8 cellular contexts compared by ENCODE assay signal in genomic region chr3:172550347-172550943, GRCh38. TPM values are rescaled to one million over a fixed set of nuclear protein-coding genes. Genes with fewer than 3 reads are reported as not detected.
DNase-seq lines count a peak whose midpoint lies in the region; TF ChIP-seq lines count a peak whose summit lies in the region.

No MANE protein-coding gene starts in this region.

- no peaks in the 10 kb centered on the region for H3K36me3 ChIP-seq in SJCRH30
- H3K36me3 ChIP-seq in adipocyte (ENCODE audit: control insufficient read depth, insufficient read depth, low read length, severe bottlenecking) = no peaks in the 10 kb centered on the region
- H3K36me3 ChIP-seq in WERI-Rb-1 = no peaks in the 10 kb centered on the region
- no peaks in the 10 kb centered on the region for H3K36me3 ChIP-seq in CD8-positive, alpha-beta memory T cell (ENCODE audit: insufficient read depth, low read length)

- H3K36me3 Mint-ChIP-seq in CD8-positive, alpha-beta memory T cell = no peaks in the 10 kb centered on the region

- no peak overlapping the region for H3K4me3 Mint-ChIP-seq in CD8-positive, alpha-beta memory T cell

- H3K9me3 ChIP-seq in SJCRH30 (replicated peaks) (no peaks in the 10 kb centered on the region), adipocyte (ENCODE audit: control insufficient read depth, low read length) (no peaks in the 10 kb centered on the region), WERI-Rb-1 (ENCODE audit: severe bottlenecking) (no peaks in the 10 kb centered on the region)
- no peaks in the 10 kb centered on the region for H3K9me3 ChIP-seq in CD8-positive, alpha-beta memory T cell (ENCODE audit: low read length)

- CTCF ChIA-PET in CD8-positive, alpha-beta memory T cell (lab: Charles Lee) = interaction anchor here (2.6 kb wide), 1 partner anchor 10 kb away, joined by 7 read pairs; no protein-coding TSS in a partner anchor

- TF ChIP-seq CTCF in HFF-Myc (IDR thresholded peaks at IDR 0.05; ENCODE audit: low read depth, low read length, missing control alignments) (no peak), WERI-Rb-1 (IDR thresholded peaks at IDR 0.05; ENCODE audit: low read depth, low read length) (no peak)

- peaks cover 10 to 15% (median 11%) of the 10 kb centered on the region in 3 donors for H3K4me1 Mint-ChIP-seq in CD8-positive, alpha-beta memory T cell

- POLR2A ChIA-PET in CD8-positive, alpha-beta memory T cell (lab: Charles Lee) = no interaction called here

- H3K27me3 ChIP-seq in SJCRH30 (no peaks in the 10 kb centered on the region), adipocyte (replicated peaks; ENCODE audit: control insufficient read depth, insufficient read depth, low read length) (no peaks in the 10 kb centered on the region), WERI-Rb-1 (ENCODE audit: insufficient read depth, low read depth, severe bottlenecking) (no peaks in the 10 kb centered on the region)
- no peaks in the 10 kb centered on the region for H3K27me3 ChIP-seq in CD8-positive, alpha-beta memory T cell (ENCODE audit: insufficient read depth, low read length, poor library complexity, severe bottlenecking)

- no peak overlapping the region for H3K9ac ChIP-seq in adipocyte (ENCODE audit: low read length)

- H3K4me1 ChIP-seq in SJCRH30 (no peaks in the 10 kb centered on the region), adipocyte (ENCODE audit: control insufficient read depth, insufficient read depth, low read length) (peaks cover 6% of the 10 kb centered on the region)
- peaks cover 16% of the 10 kb centered on the region for H3K4me1 ChIP-seq in CD8-positive, alpha-beta memory T cell (ENCODE audit: insufficient read depth, low read length)

- no peaks in the 10 kb centered on the region for H3K9me3 Mint-ChIP-seq in CD8-positive, alpha-beta memory T cell

- peak overlapping the region in 4 of 8 donors; percentile 6 to 60 (median 30) for H3K27ac Mint-ChIP-seq in CD8-positive, alpha-beta memory T cell

- no peaks in the 10 kb centered on the region for H3K27me3 Mint-ChIP-seq in CD8-positive, alpha-beta memory T cell

- in situ Hi-C loops in ACHN (cut with HindIII; ENCODE audit: low pct_ligation_motif_present, low pct_unique_long_range_greater_than_20kb, low sequenced_read_pairs) = no loop called here

- H3K4me3 ChIP-seq in HFF-Myc (replicated peaks; ENCODE audit: low read depth, low read length) (no peak overlapping the region), SJCRH30 (no peak overlapping the region), adipocyte (ENCODE audit: low read length) (no peak overlapping the region), WERI-Rb-1 (ENCODE audit: low read depth, low read length) (no peak overlapping the region)
- no peak overlapping the region for H3K4me3 ChIP-seq in CD8-positive, alpha-beta memory T cell (ENCODE audit: low read length)

- no peak overlapping the region for H3K27ac ChIP-seq in SJCRH30
- no peak overlapping the region for H3K27ac ChIP-seq in WERI-Rb-1
- no peak overlapping the region for H3K27ac ChIP-seq in CD8-positive, alpha-beta memory T cell (ENCODE audit: low read depth, low read length)

- DNase-seq in ACHN (peak; percentile 87), HFF-Myc (ENCODE audit: extremely low read depth, low read depth) (peak; percentile 48), SJCRH30 (peak; percentile 12 to 19), adipocyte (ENCODE audit: low read depth) (peak; percentile 47), smooth muscle cell of the brain vasculature (ENCODE audit: low read depth, low spot score) (peak; percentile 9), NCI-H2196 treated with DMSO at 0.1 percent for 48 hours (lab: John Stamatoyannopoulos, UW; ENCODE audit: unreplicated experiment) (no peak), WERI-Rb-1 (no peak)
- DNase-seq in CD8-positive, alpha-beta memory T cell = no peak

RNA-seq across cellular contexts. Expression of gene TNFSF10, which starts 27.2 kb away (rescaled TPM):
- not detected in 2 replicates for total RNA-seq in SJCRH30 (2014; rRNA removed; shearing (Covaris generic))
- total RNA-seq in CD8-positive, alpha-beta memory T cell = 10 to 100 TPM; 38.2 to 41.9 TPM
- polyA plus RNA-seq in CD8-positive, alpha-beta memory T cell = 48.1 TPM

Comparison
In these comparisons a context has a peak if more than half of its experiments do, and no peak if none do; other contexts are left out.
1. DNase-seq: peak in ACHN (single experiment), HFF-Myc (single experiment), SJCRH30 (2 of 2), adipocyte (single experiment) and smooth muscle cell of the brain vasculature (single experiment); none in NCI-H2196 treated with DMSO at 0.1 percent for 48 hours (single experiment), WERI-Rb-1 (single experiment) and CD8-positive, alpha-beta memory T cell (0 of 5).
2. RNA of gene TNFSF10, which starts 27.2 kb away (total RNA-seq): 38.2 to 41.9 TPM in CD8-positive, alpha-beta memory T cell; not detected in SJCRH30; every median in the first group is over 10 times any median in the second.